1 cellular context compared by ENCODE assay signal in genomic region chr4:6473264-6474052, GRCh38.
TF ChIP-seq lines count a peak whose summit lies in the region.

No MANE protein-coding gene starts in this region.

TF ChIP-seq in GM23338, 12 proteins besides CTCF, POLR2A, EP300 and RAD21 (continued from another document):
- no peak for TF ChIP-seq ZNF462 (CRISPR knock-in tag; IDR thresholded peaks at IDR 0.05)
- no peak for TF ChIP-seq ZNF331 (CRISPR knock-in tag; IDR thresholded peaks at IDR 0.05; ENCODE audit: low read depth)
- TF ChIP-seq NANOG (IDR thresholded peaks at IDR 0.05; ENCODE audit: borderline replicate concordance): no peak
- no peak for TF ChIP-seq CREB1 (CRISPR knock-in tag; IDR thresholded peaks at IDR 0.05; ENCODE audit: low read depth)
- TF ChIP-seq, protein P1, sequence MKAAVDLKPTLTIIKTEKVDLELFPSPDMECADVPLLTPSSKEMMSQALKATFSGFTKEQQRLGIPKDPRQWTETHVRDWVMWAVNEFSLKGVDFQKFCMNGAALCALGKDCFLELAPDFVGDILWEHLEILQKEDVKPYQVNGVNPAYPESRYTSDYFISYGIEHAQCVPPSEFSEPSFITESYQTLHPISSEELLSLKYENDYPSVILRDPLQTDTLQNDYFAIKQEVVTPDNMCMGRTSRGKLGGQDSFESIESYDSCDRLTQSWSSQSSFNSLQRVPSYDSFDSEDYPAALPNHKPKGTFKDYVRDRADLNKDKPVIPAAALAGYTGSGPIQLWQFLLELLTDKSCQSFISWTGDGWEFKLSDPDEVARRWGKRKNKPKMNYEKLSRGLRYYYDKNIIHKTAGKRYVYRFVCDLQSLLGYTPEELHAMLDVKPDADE (IDR thresholded peaks at IDR 0.05): no peak
- no peak for TF ChIP-seq EZH2phosphoT487 (IDR thresholded peaks at IDR 0.05; ENCODE audit: unreplicated experiment)
- TF ChIP-seq ZNF114 (CRISPR knock-in tag; IDR thresholded peaks at IDR 0.05): no peak
TF ChIP-seq in GM23338: peak in this region for 0.
